25 cellular contexts compared by ENCODE assay signal in the genomic region with DNA sequence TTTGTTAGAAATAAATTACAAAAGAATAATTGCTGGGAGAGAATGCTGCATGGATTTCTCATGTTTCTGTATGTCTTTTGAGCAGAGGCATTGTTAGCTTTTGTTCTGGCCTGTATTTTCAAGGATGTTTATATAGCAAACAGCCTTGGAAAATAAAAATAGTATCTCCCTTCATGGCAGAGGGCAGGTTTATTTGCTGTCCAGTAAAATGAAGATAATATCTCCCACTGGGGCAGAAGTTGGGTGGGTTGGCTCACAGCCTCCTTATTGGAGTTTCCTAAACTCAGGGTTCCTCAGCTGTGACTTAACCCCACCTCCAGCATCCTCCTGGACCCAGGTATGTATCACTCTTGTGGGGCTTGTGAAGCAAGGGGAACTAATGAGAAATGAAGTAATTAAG. TPM values are rescaled to one million over a fixed set of nuclear protein-coding genes. Genes with fewer than 3 reads are reported as not detected.
"Had no signal": no experiment of that assay in that cellular context is flagged by ENCODE, and none has a peak within 500 bp of the region (broad histone marks: within the 10 kb centered on the region; RNA-seq: fewer than 3 reads in every experiment).

No MANE protein-coding gene starts in this region.

- ATAC-seq: gastroesophageal sphincter; heart right ventricle; left colon; left ventricle myocardium superior; lower lobe of right lung; naive thymus-derived CD8-positive, alpha-beta T cell; sciatic nerve had no signal

- H3K27me3 ChIP-seq: dorsolateral prefrontal cortex, esophagus muscularis mucosa, foreskin keratinocyte, gastroesophageal sphincter, heart right ventricle, right atrium auricular region, stomach, thyroid gland had no signal

- H3K9me3 ChIP-seq: esophagus muscularis mucosa, gastroesophageal sphincter, lower lobe of right lung, prostate gland, right atrium auricular region, thyroid gland had no signal

- H3K27ac ChIP-seq: dorsolateral prefrontal cortex, esophagus muscularis mucosa, gastroesophageal sphincter, heart right ventricle, lower lobe of right lung, right atrium auricular region, stomach, thyroid gland had no signal

- H3K4me2 ChIP-seq: smooth muscle cell had no signal

- H3K36me3 ChIP-seq: esophagus muscularis mucosa, gastroesophageal sphincter, heart right ventricle, lower lobe of right lung, prostate gland, right atrium auricular region, stomach, thyroid gland had no signal

- H3K4me1 ChIP-seq: esophagus muscularis mucosa, gastroesophageal sphincter, heart right ventricle, lower lobe of right lung, prostate gland, right atrium auricular region had no signal

- DNase-seq: dorsolateral prefrontal cortex; effector CD4-positive, alpha-beta T cell; heart right ventricle; hippocampal formation; kidney glomerular epithelial cell; left colon; left ventricle myocardium superior; lower lobe of right lung; naive thymus-derived CD8-positive, alpha-beta T cell; nephron progenitor cell; nucleus accumbens; stimulated activated CD4-positive, alpha-beta T cell treated with anti-CD3 and anti-CD28 coated beads, Interleukin-12 subunit alpha, Interleukin-12 subunit beta, amount 100 ng/mL, for 4 hours; stimulated activated CD4-positive, alpha-beta T cell treated with anti-CD3 and anti-CD28 coated beads, Interleukin-1b, Interleukin-23, amount 100 ng/mL, for 48 hours; stimulated activated CD4-positive, alpha-beta T cell treated with anti-CD3 and anti-CD28 coated beads, Interleukin-4, amount 100 ng/mL, for 1 hour; stimulated activated CD8-positive, alpha-beta memory T cell treated with anti-CD3 and anti-CD28 coated beads, Interleukin-4, amount 100 ng/mL, for 48 hours; stimulated activated naive CD4-positive, alpha-beta T cell treated with Interleukin-2 at 50 U/mL for 16 hours; stomach; thyroid gland had no signal

- H3K4me3 ChIP-seq: dorsolateral prefrontal cortex, esophagus muscularis mucosa, gastroesophageal sphincter, heart right ventricle, lower lobe of right lung, prostate gland, right atrium auricular region, smooth muscle cell, stomach, thyroid gland had no signal

RNA-seq across cellular contexts. Expression of gene THSD4, which starts 43.7 kb away (rescaled TPM):
- total RNA-seq: naive thymus-derived CD8-positive, alpha-beta T cell had no signal
- polyA plus RNA-seq: naive thymus-derived CD8-positive, alpha-beta T cell had no signal
